1 cellular context compared by ENCODE assay signal in genomic region chr5:134022333-134022732, GRCh38.
TF ChIP-seq lines count a peak whose summit lies in the region.

No MANE protein-coding gene starts in this region.

TF ChIP-seq in GM23338, 12 proteins besides CTCF, POLR2A, EP300 and RAD21 (continued from another document):
- TF ChIP-seq REST (IDR thresholded peaks at IDR 0.05; ENCODE audit: unreplicated experiment) = no peak
- TF ChIP-seq NANOG (IDR thresholded peaks at IDR 0.05; ENCODE audit: borderline replicate concordance) = no peak
- TF ChIP-seq EZH2 (IDR thresholded peaks at IDR 0.05; ENCODE audit: low read depth, unreplicated experiment) = no peak
